27 cellular contexts compared by ENCODE assay signal in genomic region chrX:9663216-9663615, GRCh38.
"Had no signal": no experiment of that assay in that cellular context is flagged by ENCODE, and none has a peak within 500 bp of the region (broad histone marks: within the 10 kb centered on the region; RNA-seq: fewer than 3 reads in every experiment).

No MANE protein-coding gene starts in this region.

- H3K79me2 ChIP-seq: parathyroid adenoma had no signal

- H3K9me3 ChIP-seq: left ventricle myocardium inferior, neutrophil, right atrium auricular region, right lobe of liver, tibial nerve, uterus had no signal

- DNase-seq: islet precursor cell; left ventricle myocardium inferior; mesendoderm; naive B cell; natural killer cell; nephron progenitor cell; occipital lobe; right lobe of liver; stimulated activated CD4-positive, alpha-beta T cell treated with anti-CD3 and anti-CD28 coated beads, Interleukin-1b, Interleukin-23, amount 100 ng/mL, for 48 hours; stimulated activated CD4-positive, alpha-beta T cell treated with anti-CD3 and anti-CD28 coated beads, Interleukin-2, amount 100 ng/mL, for 48 hours; stimulated activated CD4-positive, alpha-beta T cell treated with anti-CD3 and anti-CD28 coated beads, Interleukin-4, amount 100 ng/mL, for 4 hours; stimulated activated CD8-positive, alpha-beta memory T cell treated with anti-CD3 and anti-CD28 coated beads, Interleukin-4, amount 100 ng/mL, for 48 hours; stimulated activated naive CD4-positive, alpha-beta T cell treated with Interleukin-2 at 50 U/mL for 16 hours; stimulated activated naive CD8-positive, alpha-beta T cell treated with anti-CD3 and anti-CD28 coated beads, Interleukin-15, amount 100 ng/mL, for 72 hours; substantia nigra; uterus had no signal

- ATAC-seq: natural killer cell; stimulated activated memory B cell treated with anti-CD40 and anti-IgM and Interleukin-4, amounts not matched to agents 10 μg/mL and 1 μg/mL and 100 μg/mL, for 72 hours; stimulated activated naive CD8-positive, alpha-beta T cell treated with anti-CD3 and anti-CD28 coated beads, Interleukin-15, amount 100 ng/mL, for 72 hours had no signal

- H2AFZ ChIP-seq: neural progenitor cell, parathyroid adenoma had no signal

- H3K27me3 ChIP-seq: neural progenitor cell, neutrophil, right atrium auricular region, right lobe of liver, tibial nerve, uterus had no signal

- H3K4me1 Mint-ChIP-seq: mesothelial cell of epicardium; natural killer cell; stimulated activated naive CD8-positive, alpha-beta T cell treated with anti-CD3 and anti-CD28 coated beads, Interleukin-15, amount 100 ng/mL, for 72 hours had no signal

- H3K4me1 ChIP-seq: left ventricle myocardium inferior, neural progenitor cell, parathyroid adenoma, right atrium auricular region, right lobe of liver, tibial nerve, uterus had no signal

- H3K27ac ChIP-seq: left ventricle myocardium inferior, neural progenitor cell, neutrophil, parathyroid adenoma, right atrium auricular region, right lobe of liver, tibial nerve, uterus had no signal

- H3K9ac ChIP-seq: neural progenitor cell, parathyroid adenoma had no signal

- H3K36me3 Mint-ChIP-seq: natural killer cell had no signal

- H3K4me2 ChIP-seq: neural progenitor cell, smooth muscle cell had no signal

- H3K36me3 ChIP-seq: left ventricle myocardium inferior, neural progenitor cell, neutrophil, right atrium auricular region, right lobe of liver, tibial nerve, uterus had no signal

- H3K4me3 ChIP-seq: left ventricle myocardium inferior, lung, neural progenitor cell, right atrium auricular region, right lobe of liver, smooth muscle cell, tibial nerve, uterus had no signal

- H3K4me3 Mint-ChIP-seq: mesothelial cell of epicardium; natural killer cell; nephron progenitor cell; neural progenitor cell; stimulated activated memory B cell treated with anti-CD40 and anti-IgM and Interleukin-4, amounts not matched to agents 10 μg/mL and 1 μg/mL and 100 μg/mL, for 72 hours; stimulated activated naive CD8-positive, alpha-beta T cell treated with anti-CD3 and anti-CD28 coated beads, Interleukin-15, amount 100 ng/mL, for 72 hours; type B pancreatic cell had no signal

- H3K27me3 Mint-ChIP-seq: naive B cell; progenitor cell of endocrine pancreas; stimulated activated memory B cell treated with anti-CD40 and anti-IgM and Interleukin-4, amounts not matched to agents 10 μg/mL and 1 μg/mL and 100 μg/mL, for 72 hours; stimulated activated naive CD8-positive, alpha-beta T cell treated with anti-CD3 and anti-CD28 coated beads, Interleukin-15, amount 100 ng/mL, for 72 hours; type B pancreatic cell had no signal

- H3K27ac Mint-ChIP-seq: mesothelial cell of epicardium; natural killer cell; nephron progenitor cell; neural progenitor cell; progenitor cell of endocrine pancreas; stimulated activated memory B cell treated with anti-CD40 and anti-IgM and Interleukin-4, amounts not matched to agents 10 μg/mL and 1 μg/mL and 100 μg/mL, for 72 hours; stimulated activated naive CD8-positive, alpha-beta T cell treated with anti-CD3 and anti-CD28 coated beads, Interleukin-15, amount 100 ng/mL, for 72 hours; type B pancreatic cell had no signal

- H3K9me3 Mint-ChIP-seq: natural killer cell; stimulated activated memory B cell treated with anti-CD40 and anti-IgM and Interleukin-4, amounts not matched to agents 10 μg/mL and 1 μg/mL and 100 μg/mL, for 72 hours; stimulated activated naive CD8-positive, alpha-beta T cell treated with anti-CD3 and anti-CD28 coated beads, Interleukin-15, amount 100 ng/mL, for 72 hours; type B pancreatic cell had no signal
